ENCODE assay signal across 23 cellular contexts in the genomic region with DNA sequence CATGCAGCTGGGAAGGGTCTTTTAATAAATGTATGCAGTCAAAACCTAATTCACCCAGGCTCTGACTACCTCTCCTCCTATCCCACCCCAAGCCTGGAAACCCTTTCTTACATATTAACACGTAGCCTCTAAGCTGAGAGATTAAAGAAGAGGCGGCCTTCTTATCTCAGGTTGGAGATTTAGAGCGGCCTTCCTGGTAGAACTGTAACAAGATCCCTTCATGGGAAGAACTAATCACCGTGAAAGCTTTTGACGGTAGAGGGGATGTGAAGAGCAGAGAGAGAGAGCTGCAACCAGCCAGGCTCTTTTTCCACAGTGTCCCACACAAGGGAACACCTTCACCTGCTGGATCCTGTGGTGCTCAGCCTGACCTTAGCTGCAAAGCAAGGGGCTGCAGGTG.
"Had no signal": no experiment of that assay in that cellular context is flagged by ENCODE, and none has a peak within 500 bp of the region (broad histone marks: within the 10 kb centered on the region; RNA-seq: fewer than 3 reads in every experiment).

No MANE protein-coding gene starts in this region.

- H3K27ac Mint-ChIP-seq: activated CD8-positive, alpha-beta memory T cell treated with anti-CD3 and anti-CD28 coated beads, Interleukin-2, amount 10 ng/mL, durations not matched to agents 7 days and 5 days; activated CD8-positive, alpha-beta T cell treated with anti-CD3 and anti-CD28 coated beads, Interleukin-2, amount 10 ng/mL, durations not matched to agents 7 days and 5 days; activated naive CD4-positive, alpha-beta T cell treated with anti-CD3 and anti-CD28 coated beads, Interleukin-2, amount 50 U/mL, for 24 hours; activated naive CD8-positive, alpha-beta T cell treated with anti-CD3 and anti-CD28 coated beads, Interleukin-2, amount 50 U/mL, for 24 hours; activated T-helper 2 cell treated with anti-CD3 and anti-CD28 coated beads, Interferon-gamma antibody, Interleukin-2, Interleukin-4, amounts not matched to agents 10 μg/mL and 5 μg/mL and 100 μg/mL, durations not matched to agents 14 hours and 24 hours and 36 hours; nephron; stimulated activated effector memory CD8-positive, alpha-beta T cell treated with anti-CD3 and anti-CD28 coated beads, Interleukin-12 subunit alpha, Interleukin-12 subunit beta, amount 100 ng/mL, for 72 hours; stimulated activated naive CD8-positive, alpha-beta T cell treated with anti-CD3 and anti-CD28 coated beads, Interleukin-15, Interleukin-2, amounts not matched to agents 100 ng/mL and 50 ng/mL, for 24 hours; T-helper 1 cell treated with Interleukin-12 subunit alpha and Interleukin-12 subunit beta and Interleukin-4 antibody, amounts not matched to agents 30 μg/mL and 1 μg/mL, for 36 hours had no signal

- H3K4me1 Mint-ChIP-seq: activated CD8-positive, alpha-beta memory T cell treated with anti-CD3 and anti-CD28 coated beads, Interleukin-2, amount 10 ng/mL, durations not matched to agents 7 days and 5 days; activated naive CD4-positive, alpha-beta T cell treated with anti-CD3 and anti-CD28 coated beads, Interleukin-2, amount 50 U/mL, for 24 hours; activated naive CD8-positive, alpha-beta T cell treated with anti-CD3 and anti-CD28 coated beads, Interleukin-2, amount 50 U/mL, for 24 hours; stimulated activated effector memory CD8-positive, alpha-beta T cell treated with anti-CD3 and anti-CD28 coated beads, Interleukin-12 subunit alpha, Interleukin-12 subunit beta, amount 100 ng/mL, for 72 hours had no signal

- H3K4me3 Mint-ChIP-seq: activated CD8-positive, alpha-beta memory T cell treated with anti-CD3 and anti-CD28 coated beads, Interleukin-2, amount 10 ng/mL, durations not matched to agents 7 days and 5 days; activated CD8-positive, alpha-beta T cell treated with anti-CD3 and anti-CD28 coated beads, Interleukin-2, amount 10 ng/mL, durations not matched to agents 7 days and 5 days; activated naive CD4-positive, alpha-beta T cell treated with anti-CD3 and anti-CD28 coated beads, Interleukin-2, amount 50 U/mL, for 24 hours; activated naive CD8-positive, alpha-beta T cell treated with anti-CD3 and anti-CD28 coated beads, Interleukin-2, amount 50 U/mL, for 24 hours; nephron; stimulated activated effector memory CD8-positive, alpha-beta T cell treated with anti-CD3 and anti-CD28 coated beads, Interleukin-12 subunit alpha, Interleukin-12 subunit beta, amount 100 ng/mL, for 72 hours; stimulated activated naive CD8-positive, alpha-beta T cell treated with anti-CD3 and anti-CD28 coated beads, Interleukin-15, Interleukin-2, amounts not matched to agents 100 ng/mL and 50 ng/mL, for 24 hours; T-helper 1 cell treated with Interleukin-12 subunit alpha and Interleukin-12 subunit beta and Interleukin-4 antibody, amounts not matched to agents 30 μg/mL and 1 μg/mL, for 36 hours had no signal

- H3K36me3 Mint-ChIP-seq: activated CD8-positive, alpha-beta memory T cell treated with anti-CD3 and anti-CD28 coated beads, Interleukin-2, amount 10 ng/mL, durations not matched to agents 7 days and 5 days; activated naive CD4-positive, alpha-beta T cell treated with anti-CD3 and anti-CD28 coated beads, Interleukin-2, amount 50 U/mL, for 24 hours; stimulated activated effector memory CD8-positive, alpha-beta T cell treated with anti-CD3 and anti-CD28 coated beads, Interleukin-12 subunit alpha, Interleukin-12 subunit beta, amount 100 ng/mL, for 72 hours had no signal

- ATAC-seq: activated CD8-positive, alpha-beta memory T cell treated with anti-CD3 and anti-CD28 coated beads, Interleukin-2, amount 10 ng/mL, durations not matched to agents 7 days and 5 days; activated CD8-positive, alpha-beta T cell treated with anti-CD3 and anti-CD28 coated beads, Interleukin-2, amount 10 ng/mL, durations not matched to agents 7 days and 5 days; activated naive CD8-positive, alpha-beta T cell treated with anti-CD3 and anti-CD28 coated beads, Interleukin-2, amount 50 U/mL, for 24 hours; foreskin keratinocyte; pancreas; sciatic nerve had no signal

- DNase-seq: activated CD4-positive, alpha-beta T cell treated with anti-CD3 and anti-CD28 coated beads for 1 hour; activated CD4-positive, alpha-beta T cell treated with anti-CD3 and anti-CD28 coated beads, Interleukin-2, amount 50 U/mL, for 1 hour; activated CD8-positive, alpha-beta memory T cell treated with anti-CD3 and anti-CD28 coated beads, Interleukin-2, amount 10 ng/mL, durations not matched to agents 7 days and 5 days; activated CD8-positive, alpha-beta T cell treated with anti-CD3 and anti-CD28 coated beads, Interleukin-2, amount 10 ng/mL, durations not matched to agents 7 days and 5 days; activated naive CD8-positive, alpha-beta T cell treated with anti-CD3 and anti-CD28 coated beads, Interleukin-2, amount 50 U/mL, for 24 hours; activated T-cell treated with anti-CD3 and anti-CD28 coated beads, Interleukin-2, amount 50 U/mL, for 48 hours; amygdala; central memory CD4-positive, alpha-beta T cell; foreskin keratinocyte; left ventricle myocardium inferior; pancreas; retina; small intestine; stimulated activated CD4-positive, alpha-beta T cell treated with anti-CD3 and anti-CD28 coated beads, Interleukin-4, amount 100 ng/mL, for 24 hours; T-helper 9 cell; trophoblast cell had no signal

- H3K9me3 Mint-ChIP-seq: activated naive CD4-positive, alpha-beta T cell treated with anti-CD3 and anti-CD28 coated beads, Interleukin-2, amount 50 U/mL, for 24 hours; activated naive CD8-positive, alpha-beta T cell treated with anti-CD3 and anti-CD28 coated beads, Interleukin-2, amount 50 U/mL, for 24 hours; activated T-helper 2 cell treated with anti-CD3 and anti-CD28 coated beads, Interferon-gamma antibody, Interleukin-2, Interleukin-4, amounts not matched to agents 10 μg/mL and 5 μg/mL and 100 μg/mL, durations not matched to agents 14 hours and 24 hours and 36 hours; stimulated activated effector memory CD8-positive, alpha-beta T cell treated with anti-CD3 and anti-CD28 coated beads, Interleukin-12 subunit alpha, Interleukin-12 subunit beta, amount 100 ng/mL, for 72 hours; stimulated activated naive CD8-positive, alpha-beta T cell treated with anti-CD3 and anti-CD28 coated beads, Interleukin-15, Interleukin-2, amounts not matched to agents 100 ng/mL and 50 ng/mL, for 24 hours; T-helper 1 cell treated with Interleukin-12 subunit alpha and Interleukin-12 subunit beta and Interleukin-4 antibody, amounts not matched to agents 30 μg/mL and 1 μg/mL, for 36 hours had no signal
